Comparison of ENCODE assay signal across 16 cellular contexts in genomic region chr3:155640098-155640497, GRCh38.
A peak's percentile ranks its signal among the peaks of the same experiment; 100 is the strongest.
DNase-seq lines count a peak whose midpoint lies in the region; ATAC-seq and TF ChIP-seq lines count a peak whose summit lies in the region.
"Had no signal": no experiment of that assay in that cellular context is flagged by ENCODE, and none has a peak within 500 bp of the region (broad histone marks: within the 10 kb centered on the region; RNA-seq: fewer than 3 reads in every experiment).

No MANE protein-coding gene starts in this region.

- H3K27me3 ChIP-seq in Loucy (ENCODE audit: insufficient read depth, low read length, poor library complexity, severe bottlenecking), result no peaks in the 10 kb centered on the region
- H3K27me3 ChIP-seq: SJCRH30 had no signal

- no peaks in the 10 kb centered on the region for H3K4me1 Mint-ChIP-seq in nephron progenitor cell
- H3K4me1 Mint-ChIP-seq in naive thymus-derived CD8-positive, alpha-beta T cell, result no peaks in the 10 kb centered on the region
- H3K4me1 Mint-ChIP-seq: CD4-positive, alpha-beta memory T cell had no signal

- no peaks in the 10 kb centered on the region for H3K27me3 Mint-ChIP-seq in nephron progenitor cell (ENCODE audit: low read depth, poor library complexity)
- H3K27me3 Mint-ChIP-seq in naive thymus-derived CD8-positive, alpha-beta T cell, result peaks cover 0 to 6% (median 0%) of the 10 kb centered on the region in 5 donors

- no peaks in the 10 kb centered on the region for H3K36me3 ChIP-seq in Loucy (ENCODE audit: insufficient read depth, low read length)
- H3K36me3 ChIP-seq: SJCRH30 had no signal

- no peaks in the 10 kb centered on the region for H3K9me3 ChIP-seq in Loucy (ENCODE audit: insufficient read depth, low read depth, low read length)
- H3K9me3 ChIP-seq: SJCRH30 had no signal

- H3K79me2 ChIP-seq in Loucy (ENCODE audit: insufficient read depth, low read length), result no peaks in the 10 kb centered on the region

- DNase-seq in ELR (ENCODE audit: low read depth) (peak; percentile 30), islet precursor cell (peak; percentile 64), nephron progenitor cell (no peak)
- no peak for DNase-seq in stimulated activated CD4-positive, alpha-beta T cell treated with anti-CD3 and anti-CD28 coated beads, Interleukin-12 subunit alpha, Interleukin-12 subunit beta, amount 100 ng/mL, for 4 hours
- no peak for DNase-seq in naive thymus-derived CD8-positive, alpha-beta T cell
- DNase-seq: CD4-positive, alpha-beta memory T cell; DMS79; GF-D8; H9; NCI-H146; NCI-H2081; NCI-H510A; NCI-H774; SJCRH30 had no signal

- H3K9ac ChIP-seq in Loucy (ENCODE audit: low read depth, low read length, poor library complexity, severe bottlenecking), result no peak overlapping the region

- no peaks in the 10 kb centered on the region for H4K20me1 ChIP-seq in Loucy (ENCODE audit: insufficient read depth, low read length, poor library complexity, severe bottlenecking)

- TF ChIP-seq CTCF in Loucy (conservative IDR thresholded peaks at IDR 0.05; ENCODE audit: low read length) (no peak), nephron progenitor cell (IDR thresholded peaks at IDR 0.05) (no peak)

- H3K4me2 ChIP-seq in Loucy (ENCODE audit: low read depth, low read length, poor library complexity, severe bottlenecking), result no peak overlapping the region

- no peak overlapping the region for H3K4me3 Mint-ChIP-seq in nephron progenitor cell
- no peak overlapping the region for H3K4me3 Mint-ChIP-seq in naive thymus-derived CD8-positive, alpha-beta T cell
- H3K4me3 Mint-ChIP-seq: CD4-positive, alpha-beta memory T cell; H9 had no signal

- no peak overlapping the region for H3K27ac Mint-ChIP-seq in nephron progenitor cell
- no peak overlapping the region for H3K27ac Mint-ChIP-seq in naive thymus-derived CD8-positive, alpha-beta T cell
- H3K27ac Mint-ChIP-seq: CD4-positive, alpha-beta memory T cell had no signal

- ATAC-seq in GM21381 (IDR thresholded peaks at IDR 0.05; ENCODE audit: unreplicated experiment), result no peak
- ATAC-seq in naive thymus-derived CD8-positive, alpha-beta T cell, result no peak

- no peaks in the 10 kb centered on the region for H3K9me2 ChIP-seq in Loucy (replicated peaks; ENCODE audit: low read depth, low read length)

- no peaks in the 10 kb centered on the region for H3F3A ChIP-seq in Loucy (ENCODE audit: low read depth)

- POLR2A ChIA-PET in naive thymus-derived CD8-positive, alpha-beta T cell (lab: Charles Lee), result no interaction called here

- H3K9me3 Mint-ChIP-seq in nephron progenitor cell, result no peaks in the 10 kb centered on the region
- H3K9me3 Mint-ChIP-seq in naive thymus-derived CD8-positive, alpha-beta T cell, result no peaks in the 10 kb centered on the region
- H3K9me3 Mint-ChIP-seq: CD4-positive, alpha-beta memory T cell; H9 had no signal

- H3K4me3 ChIP-seq in Loucy (ENCODE audit: low read length, poor library complexity, severe bottlenecking), result no peak overlapping the region
- H3K4me3 ChIP-seq: SJCRH30 had no signal

- peaks cover 15% of the 10 kb centered on the region for H3K36me3 Mint-ChIP-seq in nephron progenitor cell (ENCODE audit: low read depth)
- no peaks in the 10 kb centered on the region for H3K36me3 Mint-ChIP-seq in naive thymus-derived CD8-positive, alpha-beta T cell
- H3K36me3 Mint-ChIP-seq: CD4-positive, alpha-beta memory T cell had no signal

- no peaks in the 10 kb centered on the region for H3K4me1 ChIP-seq in Loucy (ENCODE audit: insufficient read depth, low read length, poor library complexity, severe bottlenecking)
- H3K4me1 ChIP-seq: SJCRH30 had no signal

- H2AFZ ChIP-seq in Loucy (ENCODE audit: low read length), result peak overlapping the region; percentile 56

Comparison
In these comparisons a context has a peak if more than half of its experiments do, and no peak if none do; other contexts are left out.
1. DNase-seq: peak in ELR (single experiment) and islet precursor cell (single experiment); none in stimulated activated CD4-positive, alpha-beta T cell treated with anti-CD3 and anti-CD28 coated beads, Interleukin-12 subunit alpha, Interleukin-12 subunit beta, amount 100 ng/mL, for 4 hours (single experiment), nephron progenitor cell (single experiment) and naive thymus-derived CD8-positive, alpha-beta T cell (0 of 10).